In the genomic region with DNA sequence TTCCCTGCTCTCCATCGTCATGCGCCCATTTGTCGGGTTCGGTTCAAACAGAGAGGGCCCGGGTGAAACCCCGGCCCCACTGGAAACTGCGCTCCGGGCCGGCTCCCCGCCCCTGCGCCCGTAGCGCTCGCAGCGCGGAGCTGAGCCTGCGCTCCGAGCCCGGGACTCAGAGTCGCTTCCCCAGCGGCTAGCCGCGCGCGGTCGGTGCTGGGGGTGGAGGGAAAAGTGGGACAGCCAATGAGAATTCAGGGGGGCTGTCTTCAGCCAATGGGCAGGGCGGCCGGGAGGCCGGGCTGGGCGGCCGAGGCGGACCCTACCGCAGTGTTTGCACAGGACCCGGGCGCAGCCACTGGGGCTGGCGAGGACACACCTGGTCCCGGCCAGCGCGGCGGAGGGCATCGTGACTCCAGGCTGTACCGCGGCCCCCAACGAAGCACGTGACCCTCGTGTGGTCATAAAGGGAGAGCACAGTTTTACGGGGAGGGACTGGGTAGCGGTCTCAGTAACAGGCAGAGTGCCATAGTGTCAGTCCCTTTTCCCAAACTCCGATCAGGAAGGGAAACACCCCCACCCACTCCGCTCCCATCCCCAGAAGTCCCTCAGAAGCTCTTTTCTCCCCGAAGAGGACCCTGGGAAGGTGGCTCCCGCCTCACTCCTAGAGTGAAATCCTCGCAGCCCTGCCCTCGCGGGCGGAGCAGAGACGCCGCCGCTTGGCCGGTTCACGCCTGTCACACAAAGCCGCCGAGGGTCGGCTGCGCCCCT, we compare ENCODE assay signal across 8 cellular contexts. TPM values are rescaled to one million over a fixed set of nuclear protein-coding genes. Genes with fewer than 3 reads are reported as not detected.
DNase-seq lines count a peak whose midpoint lies in the region; TF ChIP-seq lines count a peak whose summit lies in the region.

A gene (minus strand): TSS at position 174 of the 762 bp plus-strand sequence. CDS start 153 bp downstream, at position 21.

- DNase-seq in ELR (ENCODE audit: low read depth) (peak; percentile 89), GM23248 (peak; percentile 88), Karpas-422 (peak; percentile 95), RPMI8226 (peak; percentile 86), fibroblast of villous mesenchyme (ENCODE audit: low read depth) (peak; percentile 91)
- peak; percentile 89 for DNase-seq in activated effector memory CD4-positive, alpha-beta T cell treated with anti-CD3 and anti-CD28 coated beads, Interleukin-2, amount 50 U/mL, for 16 hours

- in situ Hi-C loops in GM23248 (cut with MboI) = no loop called here

- H3K9me3 ChIP-seq in GM23248 (ENCODE audit: low read depth) (no peaks in the 10 kb centered on the region), Karpas-422 (ENCODE audit: low read length) (no peaks in the 10 kb centered on the region), neural cell (ENCODE audit: low read length) (no peaks in the 10 kb centered on the region), subcutaneous abdominal adipose tissue (ENCODE audit: control insufficient read depth in 5 of 5, low read length in 5 of 5) (no peaks in the 10 kb centered on the region)

- no peaks in the 10 kb centered on the region for H4K20me1 ChIP-seq in GM23248 (ENCODE audit: insufficient read depth)
- peaks cover 12% of the 10 kb centered on the region; the same call in 1 of the 2 replicates for H4K20me1 ChIP-seq in Karpas-422 (ENCODE audit: insufficient read depth, low read depth, low read length)
- H4K20me1 ChIP-seq in neural cell (ENCODE audit: insufficient read depth) = no peaks in the 10 kb centered on the region

- H2AFZ ChIP-seq in GM23248 = peak within 1 kb of the TSS; percentile 83
- peak within 1 kb of the TSS; percentile 84 for H2AFZ ChIP-seq in Karpas-422 (ENCODE audit: low read length)
- H2AFZ ChIP-seq in neural cell (ENCODE audit: low read depth, low read length) = peak within 1 kb of the TSS; percentile 62

- no peak for TF ChIP-seq EP300 in neural cell (conservative IDR thresholded peaks at IDR 0.05; ENCODE audit: poor library complexity, severe bottlenecking)

- H3K27me3 ChIP-seq in GM23248 (replicated peaks; ENCODE audit: insufficient read depth) = no peaks in the 10 kb centered on the region
- no peaks in the 10 kb centered on the region for H3K27me3 ChIP-seq in Karpas-422 (ENCODE audit: low read length)
- peaks cover 3% of the 10 kb centered on the region for H3K27me3 ChIP-seq in neural cell (ENCODE audit: insufficient read depth, low read depth, low read length)
- peaks cover 0 to 3% (median 0%) of the 10 kb centered on the region in 5 donors for H3K27me3 ChIP-seq in subcutaneous abdominal adipose tissue (ENCODE audit: control insufficient read depth in 5 of 5, insufficient read depth in 4 of 5, low read length in 5 of 5)

- no peak for TF ChIP-seq RAD21 in neural cell (conservative IDR thresholded peaks at IDR 0.05)

- H3K79me2 ChIP-seq in GM23248 (ENCODE audit: insufficient read depth) (no peaks in the 10 kb centered on the region), Karpas-422 (ENCODE audit: low read length) (no peaks in the 10 kb centered on the region), neural cell (replicated peaks; ENCODE audit: insufficient read depth, low read length) (no peaks in the 10 kb centered on the region)

- H3K9me2 ChIP-seq in GM23248 (ENCODE audit: insufficient read depth) (no peaks in the 10 kb centered on the region), Karpas-422 (replicated peaks; ENCODE audit: insufficient read depth, low read length) (no peaks in the 10 kb centered on the region), neural cell (ENCODE audit: insufficient read depth, low read length) (no peaks in the 10 kb centered on the region)

- H3K4me3 ChIP-seq in GM23248 (peak within 1 kb of the TSS; percentile 84), Karpas-422 (ENCODE audit: low read length) (peak within 1 kb of the TSS; percentile 67), fibroblast of villous mesenchyme (ENCODE audit: low read depth, low read length) (peak within 1 kb of the TSS; percentile 78), neural cell (ENCODE audit: low read length) (peak within 1 kb of the TSS; percentile 86), subcutaneous abdominal adipose tissue (ENCODE audit: low read depth in 1 of 5, low read length in 5 of 5) (peak within 1 kb of the TSS; percentile 78 to 88 (median 79))

- H3F3A ChIP-seq in GM23248 (ENCODE audit: insufficient read depth) (peaks cover 6% of the 10 kb centered on the region; the same call in 1 of the 2 replicates), neural cell (ENCODE audit: insufficient read depth, low read length, poor library complexity, severe bottlenecking) (no peaks in the 10 kb centered on the region)

- H3K36me3 ChIP-seq in GM23248 (ENCODE audit: low read depth) (no peaks in the 10 kb centered on the region), Karpas-422 (ENCODE audit: insufficient read depth, low read length) (no peaks in the 10 kb centered on the region), neural cell (ENCODE audit: insufficient read depth, low read length) (no peaks in the 10 kb centered on the region), subcutaneous abdominal adipose tissue (ENCODE audit: control insufficient read depth in 5 of 5, insufficient read depth in 5 of 5, low read length in 5 of 5) (peaks cover 0 to 7% (median 0%) of the 10 kb centered on the region in 5 donors)

- H3K9ac ChIP-seq in GM23248 (peak within 1 kb of the TSS; percentile 76), Karpas-422 (ENCODE audit: low read length) (peak within 1 kb of the TSS; percentile 74), neural cell (ENCODE audit: low read length) (peak within 1 kb of the TSS; percentile 73), subcutaneous abdominal adipose tissue (ENCODE audit: low read length in 5 of 5) (peak within 1 kb of the TSS; percentile 39 to 78 (median 72))

- peak within 1 kb of the TSS; percentile 86 for H3K4me2 ChIP-seq in GM23248 (ENCODE audit: unreplicated experiment)
- peak within 1 kb of the TSS; percentile 95 for H3K4me2 ChIP-seq in Karpas-422 (ENCODE audit: low read depth, low read length, poor library complexity, severe bottlenecking)
- H3K4me2 ChIP-seq in neural cell (ENCODE audit: low read length) = peak within 1 kb of the TSS; percentile 52

- TF ChIP-seq CTCF in fibroblast of villous mesenchyme (IDR thresholded peaks at IDR 0.05; ENCODE audit: insufficient read depth, low read depth, low read length) = no peak
- TF ChIP-seq CTCF in neural cell (IDR thresholded peaks at IDR 0.05; ENCODE audit: poor library complexity, severe bottlenecking) = no peak

- H3K4me1 ChIP-seq in GM23248 (ENCODE audit: insufficient read depth) (peaks cover 17% of the 10 kb centered on the region), Karpas-422 (ENCODE audit: low read length) (peaks cover 30% of the 10 kb centered on the region), subcutaneous abdominal adipose tissue (ENCODE audit: control insufficient read depth in 5 of 5, insufficient read depth in 5 of 5, low read length in 5 of 5) (peaks cover 22 to 61% (median 57%) of the 10 kb centered on the region in 5 donors)

- WGBS in GM23248 (ENCODE audit: low coverage in 1 of 2, low lambda C conversion rate in 2 of 2, missing lambda C conversion rate in 2 of 2), 2 experiments = 1% methylated on average over 52 to 65 of the region's 65 CpGs

- H3K27ac ChIP-seq in GM23248 (peak within 1 kb of the TSS; percentile 65), Karpas-422 (ENCODE audit: low read length) (peak within 1 kb of the TSS; percentile 63), neural cell (ENCODE audit: low read length) (peak within 1 kb of the TSS; percentile 76), subcutaneous abdominal adipose tissue (ENCODE audit: low read depth, low read length) (peak within 1 kb of the TSS; percentile 94)

TF ChIP-seq in neural cell, 6 proteins besides CTCF, POLR2A, EP300 and RAD21:
- TF ChIP-seq EZH2 (IDR thresholded peaks at IDR 0.05; ENCODE audit: borderline replicate concordance, insufficient read depth, low read length, poor library complexity, severe bottlenecking) (no peak), TAF1 (IDR thresholded peaks at IDR 0.05; ENCODE audit: low read depth) (peak; percentile 59), SMC3 (conservative IDR thresholded peaks at IDR 0.05; ENCODE audit: poor library complexity) (no peak), POLR2AphosphoS5 (IDR thresholded peaks at IDR 0.05) (peak; percentile 29), MXI1 (conservative IDR thresholded peaks at IDR 0.05; ENCODE audit: poor library complexity, severe bottlenecking) (peak; percentile 80)

RNA-seq across cellular contexts. Expression of the gene that starts here (rescaled TPM):
- total RNA-seq in GM23248 (2014; rRNA removed; shearing (Covaris generic)) = 0.63 and 1.3 TPM in 2 replicates
- polyA plus RNA-seq in GM23248 (2016; fragmentation: Nextera tagmentation; extraction: Ambion mirVana) (1.2 and 1.3 TPM in 2 replicates), neural cell (0.77 and 0.84 TPM in 2 replicates)
- 1.1 and 1.6 TPM in 2 replicates for total RNA-seq in Karpas-422 (2014; rRNA removed; shearing (Covaris generic); ENCODE audit: low replicate concordance)
- 4.3 and 4.5 TPM in 2 replicates for total RNA-seq in fibroblast of villous mesenchyme
- 1.5 and 1.6 TPM in 2 replicates for polyA minus RNA-seq in neural cell

Comparison
In these comparisons a context has a peak if more than half of its experiments do, and no peak if none do; other contexts are left out.
1. Peak in every context shown above with its lines: DNase-seq, H3K4me3 ChIP-seq and H3K27ac ChIP-seq.